Comparison of ENCODE assay signal across 8 cellular contexts in genomic region chr9:93682155-93682968, GRCh38.
DNase-seq lines count a peak whose midpoint lies in the region; ATAC-seq lines count a peak whose summit lies in the region.

No MANE protein-coding gene starts in this region.

- H4K91ac ChIP-seq in trophoblast cell (ENCODE audit: low read depth, low read length), result no peak overlapping the region

- H2BK12ac ChIP-seq in trophoblast cell (ENCODE audit: low read length), result no peak overlapping the region

- WGBS in trophoblast cell (ENCODE audit: extremely low coverage, insufficient coverage, insufficient read length), result no CpG with 5 or more reads among the region's 19 CpGs
- WGBS in aorta, 2 donors, result 42 to 44% methylated on average over 19 of the region's 19 CpGs

- ATAC-seq in aorta (ENCODE audit: low FRiP score) (no peak), GM18868 (IDR thresholded peaks at IDR 0.05; ENCODE audit: unreplicated experiment) (no peak)

- intact Hi-C loops in aorta (cut with DNase I), result loop anchor here (2.0 kb wide), 1 partner anchor 280 kb away; no protein-coding TSS in a partner anchor

- no peak overlapping the region for H3K4me2 ChIP-seq in trophoblast cell (ENCODE audit: low read length)

- H3K4me3 ChIP-seq in trophoblast cell (ENCODE audit: low read depth, low read length), result no peak overlapping the region
- no peak overlapping the region for H3K4me3 ChIP-seq in aorta (ENCODE audit: low read length in 2 of 2)

- H2AFZ ChIP-seq in trophoblast cell (ENCODE audit: insufficient read depth, low read length, poor library complexity), result no peak overlapping the region

- H3K36me3 ChIP-seq in trophoblast cell (ENCODE audit: control insufficient read depth in 1 of 2, insufficient read depth in 2 of 2, low read length in 2 of 2) (peaks cover 13 to 14% of the 10 kb centered on the region in 2 experiments), aorta (ENCODE audit: control insufficient read depth in 1 of 2, insufficient read depth in 2 of 2, low read length in 1 of 2) (no peaks in the 10 kb centered on the region)

- no peak overlapping the region for H3K23ac ChIP-seq in trophoblast cell (ENCODE audit: low read length)

- H2BK120ac ChIP-seq in trophoblast cell (ENCODE audit: insufficient read depth, low read length, poor library complexity), result no peak overlapping the region

- no peak overlapping the region for H2AK5ac ChIP-seq in trophoblast cell (ENCODE audit: low read length)

- no peaks in the 10 kb centered on the region for H3K79me1 ChIP-seq in trophoblast cell (ENCODE audit: low read length)

- H4K8ac ChIP-seq in trophoblast cell (ENCODE audit: low read depth, low read length), result no peak overlapping the region

- H3K27ac ChIP-seq in trophoblast cell (ENCODE audit: low read depth, low read length), result no peak overlapping the region
- no peak overlapping the region for H3K27ac ChIP-seq in aorta (ENCODE audit: low read depth in 1 of 2, low read length in 2 of 2)

- H3K9ac ChIP-seq in trophoblast cell (ENCODE audit: low read length), result no peak overlapping the region

- no peak overlapping the region for H2BK5ac ChIP-seq in trophoblast cell (ENCODE audit: low read depth, low read length, poor library complexity)

- H3K27me3 ChIP-seq in trophoblast cell (ENCODE audit: insufficient read depth, low read length) (no peaks in the 10 kb centered on the region), aorta (ENCODE audit: control insufficient read depth in 1 of 2, insufficient read depth in 2 of 2, low read length in 1 of 2) (no peaks in the 10 kb centered on the region)

- no peaks in the 10 kb centered on the region for H3K79me2 ChIP-seq in trophoblast cell (ENCODE audit: control insufficient read depth, insufficient read depth, low read length, poor library complexity)

- H3K4me1 ChIP-seq in trophoblast cell (ENCODE audit: control insufficient read depth in 1 of 2, insufficient read depth in 2 of 2, low read length in 2 of 2) (peaks cover 0 to 2% of the 10 kb centered on the region in 2 experiments), aorta (ENCODE audit: control insufficient read depth in 1 of 2, insufficient read depth in 2 of 2, low read length in 2 of 2) (no peaks in the 10 kb centered on the region)

- H3K14ac ChIP-seq in trophoblast cell (ENCODE audit: low read length), result no peak overlapping the region

- H3K9me3 ChIP-seq in trophoblast cell (ENCODE audit: insufficient read depth, low read depth, low read length) (peaks cover 7% of the 10 kb centered on the region), aorta (ENCODE audit: control insufficient read depth, low read length) (peaks cover 3% of the 10 kb centered on the region)

- no peak overlapping the region for H3K4ac ChIP-seq in trophoblast cell (ENCODE audit: low read depth, low read length)

- no peak overlapping the region for H3K18ac ChIP-seq in trophoblast cell (ENCODE audit: low read length)

- peak; percentile 2 for DNase-seq in DMS79 (lab: John Stamatoyannopoulos, UW)
- peak; percentile 61 for DNase-seq in HK-2 (ENCODE audit: unreplicated experiment)
- peak; percentile 75 for DNase-seq in OCI-M1 (lab: John Stamatoyannopoulos, UW)
- DNase-seq in activated effector memory CD4-positive, alpha-beta T cell treated with Interleukin-2 at 50 U/mL for 16 hours, result peak; percentile 34
- peak; percentile 17 for DNase-seq in globus pallidus (ENCODE audit: low spot score)
- peak; percentile 90 to 96 for DNase-seq in trophoblast cell
- peak; percentile 63 to 86 for DNase-seq in aorta

- no peak overlapping the region for H4K12ac ChIP-seq in trophoblast cell (ENCODE audit: low read depth, low read length)

Comparison
In these comparisons a context has a peak if more than half of its experiments do, and no peak if none do; other contexts are left out.
1. DNase-seq: peak in every context shown above with its lines; median percentile 93 in trophoblast cell; 75 in OCI-M1; 74 in aorta; 61 in HK-2; 34 in activated effector memory CD4-positive, alpha-beta T cell treated with Interleukin-2 at 50 U/mL for 16 hours; 17 in globus pallidus; 2 in DMS79.